In genomic region chr17:75896360-75897075, GRCh38 we compare ENCODE assay signal across 8 cellular contexts. TPM values are rescaled to one million over a fixed set of nuclear protein-coding genes. Genes with fewer than 3 reads are reported as not detected.
A peak's percentile ranks its signal among the peaks of the same experiment; 100 is the strongest.
DNase-seq lines count a peak whose midpoint lies in the region; ATAC-seq and TF ChIP-seq lines count a peak whose summit lies in the region.

A gene with protein sequence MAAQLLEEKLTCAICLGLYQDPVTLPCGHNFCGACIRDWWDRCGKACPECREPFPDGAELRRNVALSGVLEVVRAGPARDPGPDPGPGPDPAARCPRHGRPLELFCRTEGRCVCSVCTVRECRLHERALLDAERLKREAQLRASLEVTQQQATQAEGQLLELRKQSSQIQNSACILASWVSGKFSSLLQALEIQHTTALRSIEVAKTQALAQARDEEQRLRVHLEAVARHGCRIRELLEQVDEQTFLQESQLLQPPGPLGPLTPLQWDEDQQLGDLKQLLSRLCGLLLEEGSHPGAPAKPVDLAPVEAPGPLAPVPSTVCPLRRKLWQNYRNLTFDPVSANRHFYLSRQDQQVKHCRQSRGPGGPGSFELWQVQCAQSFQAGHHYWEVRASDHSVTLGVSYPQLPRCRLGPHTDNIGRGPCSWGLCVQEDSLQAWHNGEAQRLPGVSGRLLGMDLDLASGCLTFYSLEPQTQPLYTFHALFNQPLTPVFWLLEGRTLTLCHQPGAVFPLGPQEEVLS (minus strand): TSS chr17:75896951. CDS start chr17:75896937, 14 bp downstream.

- peak within 1 kb of the TSS; percentile 77 for H3K9ac ChIP-seq in ES-I3 (ENCODE audit: low read depth, low read length)
- H3K9ac ChIP-seq in Loucy (ENCODE audit: low read depth, low read length, poor library complexity, severe bottlenecking) = peak within 1 kb of the TSS; percentile 80

- H3K4me1 ChIP-seq in ES-I3 (ENCODE audit: insufficient read depth, low read length) (peaks cover 20% of the 10 kb centered on the region; the same call in 1 of the 2 replicates), Loucy (ENCODE audit: insufficient read depth, low read length, poor library complexity, severe bottlenecking) (peaks cover 27% of the 10 kb centered on the region), uterus (peaks cover 0 to 13% of the 10 kb centered on the region in 2 donors)

- H3K4me2 ChIP-seq in Loucy (ENCODE audit: low read depth, low read length, poor library complexity, severe bottlenecking) = peak within 1 kb of the TSS; percentile 96

- H3K27me3 ChIP-seq in Loucy (ENCODE audit: insufficient read depth, low read length, poor library complexity, severe bottlenecking) (no peaks in the 10 kb centered on the region), uterus (no peaks in the 10 kb centered on the region)

- TF ChIP-seq CTCF in Loucy (conservative IDR thresholded peaks at IDR 0.05; ENCODE audit: low read length) (peak; percentile 21; the same call in 1 of the 2 replicates), uterus (IDR thresholded peaks at IDR 0.05) (peak; percentile 35 to 79 (median 64))

- no peaks in the 10 kb centered on the region for H3K9me2 ChIP-seq in Loucy (replicated peaks; ENCODE audit: low read depth, low read length)

- peak within 1 kb of the TSS; percentile 89 for H2AFZ ChIP-seq in Loucy (ENCODE audit: low read length)

- H3F3A ChIP-seq in Loucy (ENCODE audit: low read depth) = peaks cover 5% of the 10 kb centered on the region

- H3K9me3 ChIP-seq in ES-I3 (ENCODE audit: control insufficient read depth, insufficient read depth, low read length) (no peaks in the 10 kb centered on the region), Loucy (ENCODE audit: insufficient read depth, low read depth, low read length) (no peaks in the 10 kb centered on the region), uterus (no peaks in the 10 kb centered on the region)

- H3K4me3 ChIP-seq in Loucy (ENCODE audit: low read length, poor library complexity, severe bottlenecking) = peak within 1 kb of the TSS; percentile 74
- peak within 1 kb of the TSS; percentile 70 to 89 for H3K4me3 ChIP-seq in uterus

- peak; percentile 46 for ATAC-seq in GM21825 (IDR thresholded peaks at IDR 0.05; ENCODE audit: unreplicated experiment)
- peak; percentile 85 for ATAC-seq in left ventricle myocardium superior

- H4K20me1 ChIP-seq in Loucy (ENCODE audit: insufficient read depth, low read length, poor library complexity, severe bottlenecking) = no peaks in the 10 kb centered on the region

- intact Hi-C loops in T-helper 1 cell treated with Interleukin-12 subunit alpha and Interleukin-12 subunit beta and Interleukin-4 antibody, amounts not matched to agents 30 ng/mL and 1 ng/mL, for 36 hours (cut with micrococcal nuclease) = loop anchor here (1.0 to 2.0 kb wide), 7 partner anchors 8 to 230 kb away; partner anchors contain the start of genes ACOX1, FBF1, MRPL38 and RECQL5
- intact Hi-C loops in left ventricle myocardium superior (cut with micrococcal nuclease) = no loop called here
- intact Hi-C loops in uterus (cut with DNase I; ENCODE audit: low total_unique reads) = loop anchor here (10.0 kb wide), 1 partner anchor 52 kb away; the partner anchor contains the start of gene UNC13D

- peak; percentile 61 to 89 for TF ChIP-seq POLR2A in uterus (IDR thresholded peaks at IDR 0.05)

- peak within 1 kb of the TSS; percentile 92 to 93 for H3K27ac ChIP-seq in uterus

- DNase-seq in amniotic epithelial cell (ENCODE audit: low read depth) (peak; percentile 61), left ventricle myocardium superior (peak; percentile 94), pulmonary artery endothelial cell (ENCODE audit: low read depth, low spot score) (peak; percentile 39), uterus (peak; percentile 84 to 88)

- H3K79me2 ChIP-seq in Loucy (ENCODE audit: insufficient read depth, low read length) = peaks cover 33% of the 10 kb centered on the region

- H3K36me3 ChIP-seq in ES-I3 (ENCODE audit: insufficient read depth, low read length) = peaks cover 10% of the 10 kb centered on the region; the same call in 1 of the 2 replicates
- peaks cover 22% of the 10 kb centered on the region; the same call in 1 of the 2 replicates for H3K36me3 ChIP-seq in Loucy (ENCODE audit: insufficient read depth, low read length)
- H3K36me3 ChIP-seq in uterus = no peaks in the 10 kb centered on the region

RNA-seq across cellular contexts. Expression of the gene that starts here (rescaled TPM):
- total RNA-seq in T-helper 1 cell treated with Interleukin-12 subunit alpha and Interleukin-12 subunit beta and Interleukin-4 antibody, amounts not matched to agents 30 ng/mL and 1 ng/mL, for 36 hours = 32.7 and 35.4 TPM in 2 replicates
- total RNA-seq in left ventricle myocardium superior (11.4 TPM), pulmonary artery endothelial cell (32.2 and 32.6 TPM in 2 replicates), uterus (10 to 100 TPM; 20.0 to 36.9 (median 30.1) TPM)

Comparison
In these comparisons a context has a peak if more than half of its experiments do, and no peak if none do; other contexts are left out.
1. Peak in every context shown above with its lines: DNase-seq, ATAC-seq, H3K4me3 ChIP-seq and H3K27ac ChIP-seq.
2. DNase-seq: peak in every context shown above with its lines; median percentile 94 in left ventricle myocardium superior; 86 in uterus; 61 in amniotic epithelial cell; 39 in pulmonary artery endothelial cell.